ENCODE assay signal across 8 cellular contexts in genomic region chr9:18208166-18209059, GRCh38.
DNase-seq lines count a peak whose midpoint lies in the region; ATAC-seq and TF ChIP-seq lines count a peak whose summit lies in the region.

No MANE protein-coding gene starts in this region.

- H3K4me1 ChIP-seq in CD8-positive, alpha-beta T cell (ENCODE audit: insufficient read depth, low read length), result no peaks in the 10 kb centered on the region

- no peaks in the 10 kb centered on the region for H3K27me3 ChIP-seq in CD8-positive, alpha-beta T cell (ENCODE audit: insufficient read depth, low read length)

- no peaks in the 10 kb centered on the region for H3K4me1 Mint-ChIP-seq in CD8-positive, alpha-beta T cell (ENCODE audit: low read depth)

- DNase-seq in DMS 273 treated with DMSO at 0.1 percent for 48 hours (lab: John Stamatoyannopoulos, UW) (peak; percentile 12), Kasumi-1 (lab: John Stamatoyannopoulos, UW) (peak; percentile 2 to 38), astrocyte of the spinal cord (ENCODE audit: low read depth, low spot score) (peak; percentile 29), kidney tubule cell (ENCODE audit: low spot score) (peak; percentile 66), NOMO-1 (lab: John Stamatoyannopoulos, UW; ENCODE audit: unreplicated experiment in 2 of 2) (no peak)
- no peak for DNase-seq in CD8-positive, alpha-beta T cell

- no peaks in the 10 kb centered on the region for H3K9me3 Mint-ChIP-seq in CD8-positive, alpha-beta T cell

- H3K36me3 ChIP-seq in CD8-positive, alpha-beta T cell (ENCODE audit: insufficient read depth, low read length), result no peaks in the 10 kb centered on the region

- H3K9me3 ChIP-seq in CD8-positive, alpha-beta T cell (ENCODE audit: low read length), result no peaks in the 10 kb centered on the region

- intact Hi-C loops in CD8-positive, alpha-beta T cell (cut with DNase I, micrococcal nuclease), result no loop called here

- CTCF ChIA-PET in CD8-positive, alpha-beta T cell (lab: Charles Lee), result interaction anchor here (1.1 kb wide), 1 partner anchor 13 kb away, joined by 3 read pairs; no protein-coding TSS in a partner anchor

- no peaks in the 10 kb centered on the region for H3K36me3 Mint-ChIP-seq in CD8-positive, alpha-beta T cell

- no peak overlapping the region for H3K27ac Mint-ChIP-seq in CD8-positive, alpha-beta T cell

- no peak overlapping the region for H3K27ac ChIP-seq in CD8-positive, alpha-beta T cell (ENCODE audit: low read depth, low read length)

- TF ChIP-seq CTCF in astrocyte of the spinal cord (IDR thresholded peaks at IDR 0.05; ENCODE audit: low read depth, low read length), result peak; percentile 56
- TF ChIP-seq CTCF in CD8-positive, alpha-beta T cell (IDR thresholded peaks at IDR 0.05), result no peak

- POLR2A ChIA-PET in CD8-positive, alpha-beta T cell (lab: Charles Lee), result no interaction called here

- no peak overlapping the region for H3K4me3 Mint-ChIP-seq in CD8-positive, alpha-beta T cell

- no peak overlapping the region for H3K4me3 ChIP-seq in astrocyte of the spinal cord (ENCODE audit: low read depth, low read length)
- H3K4me3 ChIP-seq in CD8-positive, alpha-beta T cell (ENCODE audit: low read depth, low read length), result no peak overlapping the region

- in situ Hi-C loops in astrocyte of the spinal cord (cut with HindIII; ENCODE audit: low sequenced_read_pairs), result no loop called here

- ATAC-seq in HG03196 (IDR thresholded peaks at IDR 0.05; ENCODE audit: unreplicated experiment) (no peak), GM21360 (IDR thresholded peaks at IDR 0.05; ENCODE audit: unreplicated experiment) (no peak)
- ATAC-seq in CD8-positive, alpha-beta T cell, result no peak

- H3K27me3 Mint-ChIP-seq in CD8-positive, alpha-beta T cell (ENCODE audit: low read depth), result no peaks in the 10 kb centered on the region

Comparison
In these comparisons a context has a peak if more than half of its experiments do, and no peak if none do; other contexts are left out.
1. DNase-seq: peak in DMS 273 treated with DMSO at 0.1 percent for 48 hours (single experiment), Kasumi-1 (2 of 2), astrocyte of the spinal cord (single experiment) and kidney tubule cell (single experiment); none in NOMO-1 (0 of 2) and CD8-positive, alpha-beta T cell (0 of 7).